In the genomic region with DNA sequence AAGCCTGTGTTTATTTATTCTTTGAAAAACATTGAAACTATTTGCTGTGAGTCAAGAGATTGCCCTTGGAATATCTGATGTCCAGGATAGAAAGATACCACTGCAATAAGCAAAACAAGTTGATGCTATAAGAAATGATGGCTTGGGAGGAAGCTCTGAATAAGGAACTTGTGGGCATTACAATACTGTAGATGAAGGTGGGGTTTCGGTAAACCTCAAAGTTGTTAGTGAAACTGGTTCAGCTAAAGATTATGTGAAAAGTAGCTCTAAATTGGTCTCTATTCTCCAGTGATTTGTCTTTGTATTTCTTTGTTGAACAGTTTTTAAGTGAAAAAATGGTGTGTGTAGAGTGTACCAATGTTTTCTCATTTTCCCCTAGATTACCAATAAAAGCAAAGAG, we compare ENCODE assay signal across 21 cellular contexts.
"Had no signal": no experiment of that assay in that cellular context is flagged by ENCODE, and none has a peak within 500 bp of the region (broad histone marks: within the 10 kb centered on the region; RNA-seq: fewer than 3 reads in every experiment).

No MANE protein-coding gene starts in this region.

- H3K9me3 Mint-ChIP-seq: activated naive CD8-positive, alpha-beta T cell treated with anti-CD3 and anti-CD28 coated beads for 36 hours; activated T-cell treated with anti-CD3 and anti-CD28 coated beads, Interleukin-2, amount 50 U/mL, for 24 hours; nephron; type B pancreatic cell had no signal

- H3K36me3 ChIP-seq: breast epithelium, left lung, spleen, suprapubic skin had no signal

- H3K27me3 Mint-ChIP-seq: activated CD8-positive, alpha-beta memory T cell treated with anti-CD3 and anti-CD28 coated beads, Interleukin-2, amount 10 ng/mL, durations not matched to agents 7 days and 5 days; activated naive CD8-positive, alpha-beta T cell treated with anti-CD3 and anti-CD28 coated beads for 36 hours; T-helper 17 cell; type B pancreatic cell had no signal

- H3K4me3 ChIP-seq: breast epithelium, left lung, psoas muscle, right lobe of liver, spleen, suprapubic skin had no signal

- H3K27ac Mint-ChIP-seq: activated CD8-positive, alpha-beta memory T cell treated with anti-CD3 and anti-CD28 coated beads, Interleukin-2, amount 10 ng/mL, durations not matched to agents 7 days and 5 days; activated naive CD8-positive, alpha-beta T cell treated with anti-CD3 and anti-CD28 coated beads for 36 hours; activated T-cell treated with anti-CD3 and anti-CD28 coated beads, Interleukin-2, amount 50 U/mL, for 24 hours; nephron; T-helper 17 cell; type B pancreatic cell had no signal

- H3K4me1 Mint-ChIP-seq: activated CD8-positive, alpha-beta memory T cell treated with anti-CD3 and anti-CD28 coated beads, Interleukin-2, amount 10 ng/mL, durations not matched to agents 7 days and 5 days; activated naive CD8-positive, alpha-beta T cell treated with anti-CD3 and anti-CD28 coated beads for 36 hours; T-helper 17 cell had no signal

- H3K4me3 Mint-ChIP-seq: activated CD8-positive, alpha-beta memory T cell treated with anti-CD3 and anti-CD28 coated beads, Interleukin-2, amount 10 ng/mL, durations not matched to agents 7 days and 5 days; activated naive CD8-positive, alpha-beta T cell treated with anti-CD3 and anti-CD28 coated beads for 36 hours; activated T-cell treated with anti-CD3 and anti-CD28 coated beads, Interleukin-2, amount 50 U/mL, for 24 hours; nephron; T-helper 17 cell; type B pancreatic cell had no signal

- H3K4me1 ChIP-seq: breast epithelium, foreskin keratinocyte, left lung, psoas muscle, spleen, suprapubic skin had no signal

- H3K9me3 ChIP-seq: left lung, psoas muscle, right lobe of liver, spleen, suprapubic skin had no signal

- H3K27ac ChIP-seq: breast epithelium, foreskin keratinocyte, left lung, psoas muscle, right lobe of liver, spleen, suprapubic skin had no signal

- H3K36me3 Mint-ChIP-seq: activated CD8-positive, alpha-beta memory T cell treated with anti-CD3 and anti-CD28 coated beads, Interleukin-2, amount 10 ng/mL, durations not matched to agents 7 days and 5 days had no signal

- DNase-seq: activated CD4-positive, alpha-beta T cell treated with anti-CD3 and anti-CD28 coated beads for 1 hour; activated CD4-positive, alpha-beta T cell treated with anti-CD3 and anti-CD28 coated beads, Interleukin-2, amount 50 U/mL, for 48 hours; activated CD8-positive, alpha-beta memory T cell treated with anti-CD3 and anti-CD28 coated beads, Interleukin-2, amount 10 ng/mL, durations not matched to agents 7 days and 5 days; activated gamma-delta T cell; activated naive CD8-positive, alpha-beta T cell treated with anti-CD3 and anti-CD28 coated beads for 36 hours; activated T-cell treated with anti-CD3 and anti-CD28 coated beads, Interleukin-2, amount 50 U/mL, for 24 hours; anterior cingulate cortex; foreskin keratinocyte; head of caudate nucleus; left lung; mesendoderm; psoas muscle; right lobe of liver; spleen; stimulated activated CD4-positive, alpha-beta T cell treated with anti-CD3 and anti-CD28 coated beads, Interleukin-1b, Interleukin-23, amount 100 ng/mL, for 48 hours; stimulated activated naive CD4-positive, alpha-beta T cell treated with Interleukin-2 at 50 U/mL for 16 hours; T-helper 17 cell had no signal

- H3K27me3 ChIP-seq: foreskin keratinocyte, left lung, right lobe of liver, spleen, suprapubic skin had no signal

- ATAC-seq: activated CD8-positive, alpha-beta memory T cell treated with anti-CD3 and anti-CD28 coated beads, Interleukin-2, amount 10 ng/mL, durations not matched to agents 7 days and 5 days; foreskin keratinocyte; left lung; psoas muscle; right lobe of liver; T-helper 17 cell had no signal
